Comparison of ENCODE assay signal across 1 cellular context in genomic region chr1:195495720-195496635, GRCh38.
TF ChIP-seq lines count a peak whose summit lies in the region.

No MANE protein-coding gene starts in this region.

TF ChIP-seq in GM12891, 5 proteins besides CTCF, POLR2A, EP300 and RAD21:
- TF ChIP-seq PAX5 (IDR thresholded peaks at IDR 0.05; ENCODE audit: insufficient read depth, low read length, severe bottlenecking) (no peak), POU2F2 (IDR thresholded peaks at IDR 0.05; ENCODE audit: low read depth, low read length) (no peak), POLR2AphosphoS5 (IDR thresholded peaks at IDR 0.05; ENCODE audit: low read depth, low read length) (no peak), SPI1 (IDR thresholded peaks at IDR 0.05; ENCODE audit: low read depth, low read length) (no peak), TAF1 (IDR thresholded peaks at IDR 0.05; ENCODE audit: low read depth, low read length) (no peak)
